9 cellular contexts compared by ENCODE assay signal in genomic region chr6:117840541-117840983, GRCh38.
DNase-seq lines count a peak whose midpoint lies in the region; ATAC-seq, FAIRE-seq and TF ChIP-seq lines count a peak whose summit lies in the region.
"Had no signal": no experiment of that assay in that cellular context is flagged by ENCODE, and none has a peak within 500 bp of the region (broad histone marks: within the 10 kb centered on the region; RNA-seq: fewer than 3 reads in every experiment).

No MANE protein-coding gene starts in this region.

- no peak for ATAC-seq in activated naive CD8-positive, alpha-beta T cell treated with anti-CD3 and anti-CD28 coated beads, Interleukin-2, amount 50 U/mL, for 24 hours
- no peak for ATAC-seq in left cardiac atrium
- ATAC-seq: body of pancreas had no signal

- H3K36me3 ChIP-seq in endodermal cell (ENCODE audit: control insufficient read depth, insufficient read depth, low read length) = no peaks in the 10 kb centered on the region

- H2BK120ac ChIP-seq in H9 (ENCODE audit: low read depth, low read length, poor library complexity, severe bottlenecking) = no peak overlapping the region

- H3K9me3 Mint-ChIP-seq in H9 (peaks cover 0 to 2% of the 10 kb centered on the region in 2 experiments; a peak in 2 of 5 replicates), endodermal cell (no peaks in the 10 kb centered on the region)
- peaks cover 13% of the 10 kb centered on the region for H3K9me3 Mint-ChIP-seq in activated naive CD8-positive, alpha-beta T cell treated with anti-CD3 and anti-CD28 coated beads, Interleukin-2, amount 50 U/mL, for 24 hours

- H2AFZ ChIP-seq in H9 (ENCODE audit: low read length) = no peak overlapping the region

- H3K4me3 Mint-ChIP-seq in H9 (no peak overlapping the region), endodermal cell (no peak overlapping the region)
- H3K4me3 Mint-ChIP-seq in activated naive CD8-positive, alpha-beta T cell treated with anti-CD3 and anti-CD28 coated beads, Interleukin-2, amount 50 U/mL, for 24 hours = no peak overlapping the region

- H3K27ac Mint-ChIP-seq in H9 (no peak overlapping the region), endodermal cell (no peak overlapping the region)
- H3K27ac Mint-ChIP-seq in activated naive CD8-positive, alpha-beta T cell treated with anti-CD3 and anti-CD28 coated beads, Interleukin-2, amount 50 U/mL, for 24 hours = no peak overlapping the region

- no peak overlapping the region for H3K4me2 ChIP-seq in H9 (ENCODE audit: insufficient read depth, insufficient read length, low read length)

- H3K4me1 ChIP-seq in H9 (ENCODE audit: insufficient read depth, low read length) (peaks cover 2% of the 10 kb centered on the region; the same call in 1 of the 2 replicates), endodermal cell (ENCODE audit: control insufficient read depth, insufficient read depth, low read length) (no peaks in the 10 kb centered on the region)
- H3K4me1 ChIP-seq: body of pancreas had no signal

- H3K4ac ChIP-seq in H9 (ENCODE audit: low read depth, low read length) = no peak overlapping the region

- H3K4me1 Mint-ChIP-seq in H9 (peaks cover 12 to 13% of the 10 kb centered on the region in 2 experiments), endodermal cell (no peaks in the 10 kb centered on the region)
- no peaks in the 10 kb centered on the region for H3K4me1 Mint-ChIP-seq in activated naive CD8-positive, alpha-beta T cell treated with anti-CD3 and anti-CD28 coated beads, Interleukin-2, amount 50 U/mL, for 24 hours

- DNase-seq in ACHN (peak; percentile 52), H9 (no peak), NCI-H774 (lab: John Stamatoyannopoulos, UW) (peak; percentile 56), endodermal cell (peak; percentile 61), urothelium cell line (ENCODE audit: low spot score) (peak; percentile 27), HPDE6-E6E7 (ENCODE audit: extremely low spot score) (no peak), left cardiac atrium (no peak)
- no peak for DNase-seq in activated naive CD8-positive, alpha-beta T cell treated with anti-CD3 and anti-CD28 coated beads, Interleukin-2, amount 50 U/mL, for 24 hours

- H2BK5ac ChIP-seq in H9 (ENCODE audit: insufficient read length, low read length) = no peak overlapping the region

- in situ Hi-C loops in ACHN (cut with HindIII; ENCODE audit: low pct_ligation_motif_present, low pct_unique_long_range_greater_than_20kb, low sequenced_read_pairs) = no loop called here

- no peak overlapping the region for H3K23ac ChIP-seq in H9 (ENCODE audit: insufficient read length, low read depth, low read length)

- H3K18ac ChIP-seq in H9 (ENCODE audit: insufficient read length, low read depth, low read length) = no peak overlapping the region

- no peak overlapping the region for H3K4me3 ChIP-seq in endodermal cell (ENCODE audit: low read length)
- H3K4me3 ChIP-seq: body of pancreas had no signal

- no CpG with 5 or more reads among the region's 2 CpGs for WGBS in H9 (ENCODE audit: extremely low coverage, insufficient read length, low lambda C conversion rate)
- 43% methylated on average over 2 of the region's 2 CpGs; no CpG with 5 or more reads in 1 of the 2 experiments for WGBS in endodermal cell (ENCODE audit: insufficient coverage in 1 of 2, insufficient read length in 1 of 2), 2 experiments

- H3K27me3 ChIP-seq in H9 (ENCODE audit: insufficient read depth, low read length) (no peaks in the 10 kb centered on the region), endodermal cell (ENCODE audit: control insufficient read depth, insufficient read depth, low read length, poor library complexity, severe bottlenecking) (no peaks in the 10 kb centered on the region)
- H3K27me3 ChIP-seq: body of pancreas had no signal

- H3K79me1 ChIP-seq in H9 (ENCODE audit: insufficient read depth, low read depth, low read length, poor library complexity, severe bottlenecking) = no peaks in the 10 kb centered on the region

- H2BK20ac ChIP-seq in H9 (ENCODE audit: low read depth, low read length, poor library complexity, severe bottlenecking) = no peak overlapping the region

- H3K56ac ChIP-seq in H9 (ENCODE audit: insufficient read length, low read depth, low read length) = no peak overlapping the region

- H4K91ac ChIP-seq in H9 (ENCODE audit: insufficient read length, low read depth, low read length) = no peak overlapping the region

- no peaks in the 10 kb centered on the region for H3K23me2 ChIP-seq in H9 (ENCODE audit: insufficient read length, low read depth, low read length, poor library complexity, severe bottlenecking)

- no peak overlapping the region for H3T11ph ChIP-seq in H9 (ENCODE audit: low read length)

- H3K79me2 ChIP-seq in H9 (ENCODE audit: insufficient read depth, low read length) = no peaks in the 10 kb centered on the region

- FAIRE-seq in urothelium cell line (lab: Jason Lieb, UNC) = no peak

- no peak overlapping the region for H2BK12ac ChIP-seq in H9 (ENCODE audit: insufficient read length, low read depth, low read length)

- H2BK15ac ChIP-seq in H9 (ENCODE audit: low read depth, low read length) = no peak overlapping the region

- H3K9ac ChIP-seq in H9 (ENCODE audit: extremely low read depth, insufficient read length, low read length) = no peak overlapping the region
- no peak overlapping the region for H3K9ac ChIP-seq in endodermal cell (ENCODE audit: extremely low read depth, low read length, poor library complexity, severe bottlenecking)

- no peaks in the 10 kb centered on the region for H3K9me3 ChIP-seq in H9 (ENCODE audit: control insufficient read depth, low read depth, low read length)
- no peaks in the 10 kb centered on the region for H3K9me3 ChIP-seq in endodermal cell (ENCODE audit: control insufficient read depth, low read length)
- H3K9me3 ChIP-seq: body of pancreas had no signal

- intact Hi-C loops in left cardiac atrium (cut with DNase I) = no loop called here

- no peaks in the 10 kb centered on the region for H4K20me1 ChIP-seq in H9 (ENCODE audit: control insufficient read depth, insufficient read depth, insufficient read length)

- no peak overlapping the region for H3K27ac ChIP-seq in H9 (ENCODE audit: insufficient read length, low read depth, low read length)
- H3K27ac ChIP-seq in endodermal cell (ENCODE audit: low read depth, low read length) = no peak overlapping the region
- H3K27ac ChIP-seq: body of pancreas had no signal

- no peak overlapping the region for H4K5ac ChIP-seq in H9 (ENCODE audit: insufficient read length, low read depth, low read length)

- H3K14ac ChIP-seq in H9 (ENCODE audit: insufficient read depth, low read length) = no peak overlapping the region

- H3K36me3 Mint-ChIP-seq in H9 (ENCODE audit: insufficient read depth in 1 of 3, low read depth in 3 of 3) (peaks cover 0 to 3% (median 0%) of the 10 kb centered on the region in 3 experiments; a peak in 1 of 7 replicates), endodermal cell (ENCODE audit: low read depth) (no peaks in the 10 kb centered on the region)
- H3K36me3 Mint-ChIP-seq in activated naive CD8-positive, alpha-beta T cell treated with anti-CD3 and anti-CD28 coated beads, Interleukin-2, amount 50 U/mL, for 24 hours (ENCODE audit: low read depth) = no peaks in the 10 kb centered on the region

- peak; percentile 81 for TF ChIP-seq CTCF in H9 (conservative IDR thresholded peaks at IDR 0.05)
- TF ChIP-seq CTCF in endodermal cell (conservative IDR thresholded peaks at IDR 0.05) = peak; percentile 88

- H2AK5ac ChIP-seq in H9 (ENCODE audit: insufficient read length, low read length) = no peak overlapping the region

- H4K8ac ChIP-seq in H9 (replicated peaks; ENCODE audit: insufficient read length, low read depth, low read length) = no peak overlapping the region

- H3K27me3 Mint-ChIP-seq in H9 (ENCODE audit: low read depth) (peaks cover 2% of the 10 kb centered on the region), endodermal cell (ENCODE audit: insufficient read depth) (no peaks in the 10 kb centered on the region)
- H3K27me3 Mint-ChIP-seq in activated naive CD8-positive, alpha-beta T cell treated with anti-CD3 and anti-CD28 coated beads, Interleukin-2, amount 50 U/mL, for 24 hours = peaks cover 2% of the 10 kb centered on the region

Comparison
In these comparisons a context has a peak if more than half of its experiments do, and no peak if none do; other contexts are left out.
1. DNase-seq: peak in ACHN (single experiment), NCI-H774 (single experiment), endodermal cell (single experiment) and urothelium cell line (single experiment); none in H9 (single experiment), HPDE6-E6E7 (single experiment), activated naive CD8-positive, alpha-beta T cell treated with anti-CD3 and anti-CD28 coated beads, Interleukin-2, amount 50 U/mL, for 24 hours (single experiment) and left cardiac atrium (single experiment).